Comparison of ENCODE assay signal across 8 cellular contexts in the genomic region with DNA sequence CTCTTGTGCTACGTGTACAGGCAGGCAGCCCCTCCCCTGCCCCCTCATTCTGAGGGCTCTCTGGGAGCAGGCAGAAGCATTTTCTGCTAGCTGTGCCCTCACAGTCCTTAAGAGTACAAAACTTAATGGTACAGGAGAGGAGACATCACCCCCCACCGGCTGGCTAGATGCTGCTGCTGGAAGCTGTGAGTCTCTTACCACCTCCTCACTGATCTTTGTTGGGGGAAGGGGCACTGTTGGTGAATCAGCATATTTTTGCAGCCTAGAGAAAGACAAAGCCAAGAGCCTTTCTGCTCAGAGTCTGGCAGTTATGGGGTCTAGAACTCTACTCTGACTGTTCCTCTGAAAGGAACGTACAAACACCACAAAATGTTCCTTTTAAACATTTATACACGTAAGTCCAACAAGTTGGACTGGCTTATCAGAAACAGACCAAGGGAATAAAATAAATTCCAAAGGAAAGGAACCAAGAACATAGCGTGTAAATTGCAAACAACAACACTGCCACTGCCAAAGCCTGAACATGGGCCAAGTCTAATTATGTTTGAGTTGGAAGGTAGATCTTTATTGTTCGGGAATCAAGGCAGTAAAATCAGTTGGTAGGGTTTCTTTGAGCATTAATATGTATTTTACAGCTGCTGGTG. TPM values are rescaled to one million over a fixed set of nuclear protein-coding genes. Genes with fewer than 3 reads are reported as not detected.
A peak's percentile ranks its signal among the peaks of the same experiment; 100 is the strongest.
DNase-seq lines count a peak whose midpoint lies in the region; ATAC-seq and TF ChIP-seq lines count a peak whose summit lies in the region.

No MANE protein-coding gene starts in this region.

- H3K9ac ChIP-seq in endodermal cell (ENCODE audit: extremely low read depth, low read length, poor library complexity, severe bottlenecking) = peak overlapping the region; percentile 26

- TF ChIP-seq CTCF in endodermal cell (conservative IDR thresholded peaks at IDR 0.05) = no peak

- H3K4me1 Mint-ChIP-seq in CD4-positive, CD25-positive, alpha-beta regulatory T cell = peaks cover 5 to 17% (median 14%) of the 10 kb centered on the region in 4 donors
- peaks cover 31% of the 10 kb centered on the region for H3K4me1 Mint-ChIP-seq in endodermal cell
- H3K4me1 Mint-ChIP-seq in naive thymus-derived CD8-positive, alpha-beta T cell = peaks cover 3 to 27% (median 11%) of the 10 kb centered on the region in 4 donors

- H3K4me1 ChIP-seq in CD4-positive, CD25-positive, alpha-beta regulatory T cell (ENCODE audit: control insufficient read depth, insufficient read depth, low read length, poor library complexity, severe bottlenecking) = no peaks in the 10 kb centered on the region
- H3K4me1 ChIP-seq in endodermal cell (ENCODE audit: control insufficient read depth, insufficient read depth, low read length) = peaks cover 17% of the 10 kb centered on the region

- peaks cover 17% of the 10 kb centered on the region for H3K36me3 Mint-ChIP-seq in CD4-positive, CD25-positive, alpha-beta regulatory T cell
- peaks cover 7% of the 10 kb centered on the region for H3K36me3 Mint-ChIP-seq in endodermal cell (ENCODE audit: low read depth)
- H3K36me3 Mint-ChIP-seq in naive thymus-derived CD8-positive, alpha-beta T cell = peaks cover 0 to 70% (median 0%) of the 10 kb centered on the region in 3 donors

- ATAC-seq in CD4-positive, CD25-positive, alpha-beta regulatory T cell (ENCODE audit: low read depth in 2 of 2) = no peak
- ATAC-seq in naive thymus-derived CD8-positive, alpha-beta T cell = no peak
- ATAC-seq in HG03571 (IDR thresholded peaks at IDR 0.05; ENCODE audit: unreplicated experiment) (no peak), GM21786 (IDR thresholded peaks at IDR 0.05; ENCODE audit: unreplicated experiment) (no peak)

- no peaks in the 10 kb centered on the region for H3K27me3 Mint-ChIP-seq in CD4-positive, CD25-positive, alpha-beta regulatory T cell
- H3K27me3 Mint-ChIP-seq in endodermal cell (ENCODE audit: insufficient read depth) = no peaks in the 10 kb centered on the region
- no peaks in the 10 kb centered on the region for H3K27me3 Mint-ChIP-seq in naive thymus-derived CD8-positive, alpha-beta T cell

- H3K4me3 Mint-ChIP-seq in CD4-positive, CD25-positive, alpha-beta regulatory T cell = no peak overlapping the region
- H3K4me3 Mint-ChIP-seq in endodermal cell = peak overlapping the region; percentile 18
- no peak overlapping the region for H3K4me3 Mint-ChIP-seq in naive thymus-derived CD8-positive, alpha-beta T cell

- no peaks in the 10 kb centered on the region for H3K27me3 ChIP-seq in CD4-positive, CD25-positive, alpha-beta regulatory T cell (ENCODE audit: control insufficient read depth, insufficient read depth, low read length)
- H3K27me3 ChIP-seq in endodermal cell (ENCODE audit: control insufficient read depth, insufficient read depth, low read length, poor library complexity, severe bottlenecking) = no peaks in the 10 kb centered on the region

- 71 to 82% methylated on average over 4 to 6 of the region's 6 CpGs for WGBS in endodermal cell (ENCODE audit: insufficient coverage in 1 of 2, insufficient read length in 1 of 2), 2 experiments

- no peak overlapping the region for H3K27ac ChIP-seq in CD4-positive, CD25-positive, alpha-beta regulatory T cell (ENCODE audit: insufficient read depth, low read length, poor library complexity, severe bottlenecking)
- H3K27ac ChIP-seq in endodermal cell (ENCODE audit: low read depth, low read length) = peak overlapping the region; percentile 40

- no peak for DNase-seq in CD4-positive, CD25-positive, alpha-beta regulatory T cell
- DNase-seq in NCI-H1048 (lab: John Stamatoyannopoulos, UW) (peak; percentile 29), endodermal cell (peak; percentile 85), NCI-H446 treated with DMSO at 0.1 percent for 48 hours (lab: John Stamatoyannopoulos, UW) (no peak)
- DNase-seq in naive thymus-derived CD8-positive, alpha-beta T cell = no peak
- no peak for DNase-seq in activated CD4-positive, alpha-beta T cell treated with anti-CD3 and anti-CD28 coated beads, Interleukin-2, amount 50 U/mL, for 4 hours

- no peaks in the 10 kb centered on the region for H3K9me3 Mint-ChIP-seq in CD4-positive, CD25-positive, alpha-beta regulatory T cell
- H3K9me3 Mint-ChIP-seq in endodermal cell = no peaks in the 10 kb centered on the region
- no peaks in the 10 kb centered on the region for H3K9me3 Mint-ChIP-seq in naive thymus-derived CD8-positive, alpha-beta T cell

- H3K4me3 ChIP-seq in CD4-positive, CD25-positive, alpha-beta regulatory T cell (ENCODE audit: low read depth, low read length) = no peak overlapping the region
- no peak overlapping the region for H3K4me3 ChIP-seq in endodermal cell (ENCODE audit: low read length)

- H3K36me3 ChIP-seq in CD4-positive, CD25-positive, alpha-beta regulatory T cell (ENCODE audit: control insufficient read depth, insufficient read depth, low read length) = peaks cover 39% of the 10 kb centered on the region
- peaks cover 34% of the 10 kb centered on the region for H3K36me3 ChIP-seq in endodermal cell (ENCODE audit: control insufficient read depth, insufficient read depth, low read length)

- peak overlapping the region; percentile 5 to 81 (median 46) for H3K27ac Mint-ChIP-seq in CD4-positive, CD25-positive, alpha-beta regulatory T cell
- H3K27ac Mint-ChIP-seq in endodermal cell = peak overlapping the region; percentile 90
- H3K27ac Mint-ChIP-seq in naive thymus-derived CD8-positive, alpha-beta T cell = peak overlapping the region in 6 of 10 donors; percentile 21 to 80 (median 57)

- POLR2A ChIA-PET in naive thymus-derived CD8-positive, alpha-beta T cell (lab: Charles Lee) = no interaction called here

- H3K9me3 ChIP-seq in CD4-positive, CD25-positive, alpha-beta regulatory T cell (ENCODE audit: control insufficient read depth in 2 of 2, low read length in 2 of 2) = no peaks in the 10 kb centered on the region
- no peaks in the 10 kb centered on the region for H3K9me3 ChIP-seq in endodermal cell (ENCODE audit: control insufficient read depth, low read length)

RNA-seq across cellular contexts. Expression of a gene that starts 27.2 kb away (rescaled TPM):
- 289 TPM for total RNA-seq in CD4-positive, CD25-positive, alpha-beta regulatory T cell
- polyA plus RNA-seq in CD4-positive, CD25-positive, alpha-beta regulatory T cell = 10 to 100 TPM; 58.4 to 79.7 (median 75.0) TPM
- 10 to 100 TPM; 53.4 to 67.3 TPM for total RNA-seq in endodermal cell
- 67.7 TPM for polyA plus RNA-seq in endodermal cell (2013, experiment 1 of 2)
- 60.9 TPM for polyA plus RNA-seq in endodermal cell (2013, experiment 2 of 2)
- 100 to 1,000 TPM; 223 to 227 TPM for total RNA-seq in naive thymus-derived CD8-positive, alpha-beta T cell
- polyA plus RNA-seq in naive thymus-derived CD8-positive, alpha-beta T cell = 10 to 100 TPM; 49.0 to 92.8 (median 55.1) TPM

RNA-seq across cellular contexts. Expression of a gene that starts 53.0 kb away (rescaled TPM):
- 22.3 TPM for total RNA-seq in CD4-positive, CD25-positive, alpha-beta regulatory T cell
- 10 to 100 TPM; 22.2 to 30.2 (median 26.8) TPM for polyA plus RNA-seq in CD4-positive, CD25-positive, alpha-beta regulatory T cell
- total RNA-seq in endodermal cell = 10 to 100 TPM; 44.5 to 48.3 TPM
- polyA plus RNA-seq in endodermal cell (2013, experiment 1 of 2) = 34.2 TPM
- polyA plus RNA-seq in endodermal cell (2013, experiment 2 of 2) = 28.6 TPM
- total RNA-seq in naive thymus-derived CD8-positive, alpha-beta T cell = 10 to 100 TPM; 38.6 to 41.2 TPM
- 10 to 100 TPM; 29.3 to 35.2 (median 33.9) TPM for polyA plus RNA-seq in naive thymus-derived CD8-positive, alpha-beta T cell

Comparison
In these comparisons a context has a peak if more than half of its experiments do, and no peak if none do; other contexts are left out.
1. DNase-seq: peak in NCI-H1048 (single experiment) and endodermal cell (single experiment); none in CD4-positive, CD25-positive, alpha-beta regulatory T cell (0 of 3), naive thymus-derived CD8-positive, alpha-beta T cell (0 of 10), activated CD4-positive, alpha-beta T cell treated with anti-CD3 and anti-CD28 coated beads, Interleukin-2, amount 50 U/mL, for 4 hours (0 of 2) and NCI-H446 treated with DMSO at 0.1 percent for 48 hours (single experiment).
2. Peak in every context shown above with its lines, with median percentiles within 50 percentile points of each other: H3K27ac Mint-ChIP-seq.